In the genomic region with DNA sequence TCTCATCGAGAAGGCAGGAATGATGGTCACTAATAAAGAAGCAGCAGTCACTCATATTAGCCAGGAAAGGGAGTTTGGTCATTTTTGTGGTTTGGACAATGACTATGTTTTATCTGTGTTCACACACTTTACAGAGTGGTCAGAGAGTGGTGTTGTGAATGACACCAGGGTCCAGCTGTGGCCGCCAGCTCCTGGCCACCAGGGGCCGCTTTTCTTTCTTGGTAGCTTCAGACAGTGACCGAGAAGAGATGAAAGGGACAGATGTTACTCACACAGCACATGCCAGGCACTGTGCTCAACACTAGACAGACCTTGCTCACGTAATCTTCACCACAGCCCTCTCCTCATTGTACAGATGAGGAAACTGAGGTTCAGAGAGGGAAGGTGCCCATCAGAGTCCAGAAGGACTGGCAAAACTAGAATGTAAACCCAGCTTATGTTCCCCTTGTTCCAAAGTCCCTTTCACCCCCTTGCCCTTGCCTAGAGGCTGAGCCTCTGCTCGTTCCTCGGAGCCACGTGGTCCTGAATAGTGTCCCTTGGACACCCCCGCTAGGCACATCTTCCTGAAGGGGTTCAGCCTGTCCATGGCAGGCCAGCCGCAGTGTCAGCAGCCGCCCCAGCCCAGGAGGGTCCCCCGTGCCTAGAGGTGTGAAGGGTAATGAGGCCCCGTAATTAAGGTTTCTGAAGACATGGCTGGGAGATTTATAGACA, we compare ENCODE assay signal across 8 cellular contexts. TPM values are rescaled to one million over a fixed set of nuclear protein-coding genes. Genes with fewer than 3 reads are reported as not detected.
DNase-seq lines count a peak whose midpoint lies in the region; ATAC-seq and TF ChIP-seq lines count a peak whose summit lies in the region.
"Had no signal": no experiment of that assay in that cellular context is flagged by ENCODE, and none has a peak within 500 bp of the region (broad histone marks: within the 10 kb centered on the region; RNA-seq: fewer than 3 reads in every experiment).

No MANE protein-coding gene starts in this region.

- no peak overlapping the region for H3K4me2 ChIP-seq in neuronal stem cell (ENCODE audit: insufficient read depth, low read length, poor library complexity, severe bottlenecking)

- H3K36me3 ChIP-seq in brain microvascular endothelial cell (replicated peaks) (no peaks in the 10 kb centered on the region), neuronal stem cell (replicated peaks in 1 of 2; ENCODE audit: control insufficient read depth in 2 of 2, insufficient read depth in 2 of 2, low read length in 2 of 2) (no peaks in the 10 kb centered on the region)

- no peak overlapping the region for H4K91ac ChIP-seq in neuronal stem cell (ENCODE audit: low read depth, low read length, poor library complexity)

- H2AFZ ChIP-seq in neuronal stem cell (ENCODE audit: low read length): no peak overlapping the region

- H3K4me3 ChIP-seq in brain microvascular endothelial cell (ENCODE audit: low read depth, low read length) (no peak overlapping the region), neuronal stem cell (ENCODE audit: low read length in 2 of 2) (no peak overlapping the region)

- H2BK120ac ChIP-seq in neuronal stem cell (ENCODE audit: low read depth, low read length): no peak overlapping the region

- no peak overlapping the region for H2AK5ac ChIP-seq in neuronal stem cell (ENCODE audit: low read depth, low read length)

- DNase-seq in NCI-H146 (lab: John Stamatoyannopoulos, UW) (peak; percentile 50), brain microvascular endothelial cell (no peak), neuronal stem cell (ENCODE audit: low spot score) (no peak), NCI-H2171 (lab: John Stamatoyannopoulos, UW) (no peak), anterior cingulate cortex (lab: John Stamatoyannopoulos, UW) (no peak)

- H3K79me1 ChIP-seq in neuronal stem cell (ENCODE audit: low read depth, low read length): no peaks in the 10 kb centered on the region

- TF ChIP-seq CTCF in GM12874 (IDR thresholded peaks at IDR 0.05; ENCODE audit: insufficient read depth, low read depth, low read length): peak; percentile 35; the same call in 1 of the 2 replicates
- peak; percentile 88 for TF ChIP-seq CTCF in brain microvascular endothelial cell (IDR thresholded peaks at IDR 0.05; ENCODE audit: low read depth, low read length, missing control alignments)

- H3K9me3 ChIP-seq in neuronal stem cell (replicated peaks in 1 of 2; ENCODE audit: control insufficient read depth in 2 of 2, insufficient read depth in 1 of 2, low read depth in 1 of 2, low read length in 2 of 2): no peaks in the 10 kb centered on the region

- H3K9ac ChIP-seq in neuronal stem cell (ENCODE audit: low read depth, low read length, poor library complexity): no peak overlapping the region

- no peak overlapping the region for H3K14ac ChIP-seq in neuronal stem cell (ENCODE audit: low read length)

- peaks cover 2% of the 10 kb centered on the region for H3K27me3 ChIP-seq in brain microvascular endothelial cell (replicated peaks)
- H3K27me3 ChIP-seq in neuronal stem cell (ENCODE audit: control insufficient read depth in 3 of 3, insufficient read depth in 3 of 3, low read depth in 1 of 3, low read length in 3 of 3): peaks cover 0 to 5% (median 0%) of the 10 kb centered on the region in 3 experiments

- no CpG with 5 or more reads among the region's 13 CpGs for WGBS in neuronal stem cell (ENCODE audit: extremely low coverage in 2 of 2, insufficient read length in 2 of 2, insufficient replicate concordance in 1 of 2), 2 donors

- in situ Hi-C loops in brain microvascular endothelial cell (cut with HindIII; ENCODE audit: low pct_ligation_motif_present, low sequenced_read_pairs): loop anchor here (25.0 kb wide), 1 partner anchor 200 kb away; no protein-coding TSS in a partner anchor

- no peak overlapping the region for H3K4ac ChIP-seq in neuronal stem cell (ENCODE audit: low read length)

- peaks cover 28 to 31% of the 10 kb centered on the region in 2 donors for H3K4me1 ChIP-seq in neuronal stem cell (ENCODE audit: control insufficient read depth in 2 of 2, insufficient read depth in 1 of 2, low read depth in 1 of 2, low read length in 2 of 2)

- no peak overlapping the region for H2BK12ac ChIP-seq in neuronal stem cell (ENCODE audit: low read length)

- peak overlapping the region; percentile 15 for H2BK5ac ChIP-seq in neuronal stem cell (ENCODE audit: low read length)

- no peak overlapping the region for H3K27ac ChIP-seq in brain microvascular endothelial cell
- no peak overlapping the region for H3K27ac ChIP-seq in neuronal stem cell (replicated peaks; ENCODE audit: low read length)

- H4K8ac ChIP-seq in neuronal stem cell (ENCODE audit: low read depth, low read length): no peak overlapping the region

- peak overlapping the region; percentile 0 for H3K23ac ChIP-seq in neuronal stem cell (ENCODE audit: low read depth, low read length, poor library complexity)

- peak overlapping the region; percentile 81 for H3K18ac ChIP-seq in neuronal stem cell (ENCODE audit: low read length)

- peak overlapping the region; percentile 61 for H2BK15ac ChIP-seq in neuronal stem cell (ENCODE audit: low read length)

- no peak for ATAC-seq in GM21619 (IDR thresholded peaks at IDR 0.05; ENCODE audit: unreplicated experiment)
- ATAC-seq: sciatic nerve had no signal

RNA-seq across cellular contexts. Expression of gene CYP11A1, which starts 55.6 kb away (rescaled TPM):
- polyA plus RNA-seq in neuronal stem cell (2013, experiment 1 of 2): 0.77 TPM
- 0.80 TPM for polyA plus RNA-seq in neuronal stem cell (2013, experiment 2 of 2)
